11 cellular contexts compared by ENCODE assay signal in the genomic region with DNA sequence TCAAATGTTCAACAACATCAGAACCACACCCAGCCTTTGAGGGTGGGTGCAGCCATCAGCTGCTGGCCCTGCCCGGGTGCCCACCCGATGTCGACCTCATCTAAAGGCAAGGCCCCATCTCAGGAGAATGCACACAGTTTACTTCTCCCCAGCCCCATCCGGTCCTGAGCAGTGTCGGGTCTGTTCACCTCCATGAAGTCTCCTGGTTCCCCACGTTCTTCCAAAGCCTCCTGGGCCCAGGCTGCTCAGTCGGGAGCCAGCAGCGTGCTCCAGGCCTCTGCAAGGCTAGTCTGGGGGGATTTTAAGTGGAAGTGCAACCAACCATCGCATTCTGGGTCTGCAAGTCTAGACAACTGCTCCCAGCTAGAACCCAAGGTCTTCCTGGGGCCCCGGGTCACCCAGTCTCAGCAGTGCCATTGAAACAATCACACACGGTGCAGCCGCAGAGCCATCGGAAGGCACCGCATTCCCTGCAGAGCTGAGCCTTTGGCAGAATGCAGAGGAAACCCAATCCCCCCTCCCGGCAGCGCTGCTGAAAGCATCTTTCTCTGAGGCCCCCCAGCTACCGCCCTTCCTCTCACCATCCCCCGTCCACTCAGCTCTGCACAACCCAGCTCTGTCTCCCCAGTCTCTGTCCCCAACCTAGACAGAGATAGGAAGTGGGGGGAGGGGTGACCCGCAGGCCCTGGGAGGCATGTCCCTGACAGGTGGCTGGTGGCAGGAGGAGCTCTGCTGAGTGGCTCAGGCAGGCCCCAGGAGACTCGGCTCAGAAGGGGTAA. TPM values are rescaled to one million over a fixed set of nuclear protein-coding genes. Genes with fewer than 3 reads are reported as not detected.
DNase-seq lines count a peak whose midpoint lies in the region; ATAC-seq and TF ChIP-seq lines count a peak whose summit lies in the region.
"Had no signal": no experiment of that assay in that cellular context is flagged by ENCODE, and none has a peak within 500 bp of the region (broad histone marks: within the 10 kb centered on the region; RNA-seq: fewer than 3 reads in every experiment).

No MANE protein-coding gene starts in this region.

- H3K9me2 ChIP-seq in OCI-LY1 (ENCODE audit: low read depth, low read length): no peaks in the 10 kb centered on the region

- H3K4me2 ChIP-seq in OCI-LY1 (ENCODE audit: low read length): peak overlapping the region; percentile 70
- no peak overlapping the region for H3K4me2 ChIP-seq in osteoblast (ENCODE audit: insufficient read depth, low read length)

- H3K9me3 Mint-ChIP-seq in activated CD4-positive, alpha-beta T cell treated with anti-CD3 and anti-CD28 coated beads, Interleukin-2, amount 10 ng/mL, durations not matched to agents 7 days and 5 days: peaks cover 16% of the 10 kb centered on the region
- peaks cover 5 to 7% of the 10 kb centered on the region in 2 donors for H3K9me3 Mint-ChIP-seq in natural killer cell

- H4K20me1 ChIP-seq in OCI-LY1 (ENCODE audit: insufficient read depth, low read length) (no peaks in the 10 kb centered on the region), osteoblast (ENCODE audit: insufficient read depth, low read length) (no peaks in the 10 kb centered on the region)

- ATAC-seq in HG02678 (IDR thresholded peaks at IDR 0.05; ENCODE audit: unreplicated experiment): peak; percentile 76
- ATAC-seq in natural killer cell: no peak

- peaks cover 13% of the 10 kb centered on the region for H3K4me1 Mint-ChIP-seq in activated CD4-positive, alpha-beta T cell treated with anti-CD3 and anti-CD28 coated beads, Interleukin-2, amount 10 ng/mL, durations not matched to agents 7 days and 5 days
- H3K4me1 Mint-ChIP-seq in natural killer cell: peaks cover 0 to 9% of the 10 kb centered on the region in 2 donors

- peak; percentile 53 for DNase-seq in activated CD4-positive, alpha-beta T cell treated with anti-CD3 and anti-CD28 coated beads, Interleukin-2, amount 10 ng/mL, durations not matched to agents 7 days and 5 days
- no peak for DNase-seq in activated CD4-positive, alpha-beta T cell treated with anti-CD3 and anti-CD28 coated beads, Interleukin-2, amount 50 U/mL, for 48 hours
- peak; percentile 77 for DNase-seq in osteoblast (ENCODE audit: insufficient read length, low spot score, missing footprints)
- DNase-seq in NCI-H446 (lab: John Stamatoyannopoulos, UW): no peak
- no peak for DNase-seq in NCI-H2029 (lab: John Stamatoyannopoulos, UW)
- no peak for DNase-seq in natural killer cell

- peak overlapping the region; percentile 3; the same call in 1 of the 2 replicates for H3K9ac ChIP-seq in OCI-LY1 (ENCODE audit: low read length)

- H3K27me3 ChIP-seq in OCI-LY1 (ENCODE audit: insufficient read depth, low read length): peaks cover 3% of the 10 kb centered on the region; the same call in 1 of the 2 replicates
- no peaks in the 10 kb centered on the region for H3K27me3 ChIP-seq in osteoblast (ENCODE audit: insufficient read depth, low read length)

- intact Hi-C loops in natural killer cell (cut with micrococcal nuclease): no loop called here

- CTCF ChIA-PET in activated CD4-positive, alpha-beta T cell treated with anti-CD3 and anti-CD28 coated beads, Interleukin-2, amount 10 ng/mL, durations not matched to agents 7 days and 5 days (lab: Charles Lee): interaction anchor here (1.2 to 1.3 kb wide), 2 partner anchors 15 to 26 kb away, joined by 3 to 4 read pairs; no protein-coding TSS in a partner anchor

- TF ChIP-seq CTCF in OCI-LY1 (IDR thresholded peaks at IDR 0.05; ENCODE audit: low read length) (no peak), osteoblast (IDR thresholded peaks at IDR 0.05; ENCODE audit: extremely low read depth, low read depth, low read length) (no peak), natural killer cell (IDR thresholded peaks at IDR 0.05) (no peak)

- POLR2A ChIA-PET in activated CD4-positive, alpha-beta T cell treated with anti-CD3 and anti-CD28 coated beads, Interleukin-2, amount 10 ng/mL, durations not matched to agents 7 days and 5 days (lab: Charles Lee): interaction anchor here (0.6 kb wide), 1 partner anchor 42 kb away, joined by 4 read pairs; no protein-coding TSS in a partner anchor

- no peaks in the 10 kb centered on the region for H3F3A ChIP-seq in OCI-LY1 (ENCODE audit: insufficient read depth, low read length)

- H3K27ac ChIP-seq in OCI-LY1 (ENCODE audit: low read depth, low read length, poor library complexity, severe bottlenecking) (peak overlapping the region; percentile 59), osteoblast (ENCODE audit: low read depth, low read length) (no peak overlapping the region)

- no peak overlapping the region for H2AFZ ChIP-seq in OCI-LY1 (ENCODE audit: low read length)
- no peak overlapping the region for H2AFZ ChIP-seq in osteoblast (ENCODE audit: low read length)

- no peaks in the 10 kb centered on the region for H3K36me3 Mint-ChIP-seq in activated CD4-positive, alpha-beta T cell treated with anti-CD3 and anti-CD28 coated beads, Interleukin-2, amount 10 ng/mL, durations not matched to agents 7 days and 5 days (ENCODE audit: low read depth)
- H3K36me3 Mint-ChIP-seq in natural killer cell: peaks cover 11% of the 10 kb centered on the region
- H3K36me3 Mint-ChIP-seq: CD4-positive, CD25-positive, alpha-beta regulatory T cell had no signal

- peak overlapping the region; percentile 13 for H3K27ac Mint-ChIP-seq in activated CD4-positive, alpha-beta T cell treated with anti-CD3 and anti-CD28 coated beads, Interleukin-2, amount 10 ng/mL, durations not matched to agents 7 days and 5 days
- H3K27ac Mint-ChIP-seq in natural killer cell: no peak overlapping the region
- H3K27ac Mint-ChIP-seq: CD4-positive, CD25-positive, alpha-beta regulatory T cell had no signal

- no peaks in the 10 kb centered on the region for H3K27me3 Mint-ChIP-seq in activated CD4-positive, alpha-beta T cell treated with anti-CD3 and anti-CD28 coated beads, Interleukin-2, amount 10 ng/mL, durations not matched to agents 7 days and 5 days
- peaks cover 0 to 11% of the 10 kb centered on the region in 2 donors for H3K27me3 Mint-ChIP-seq in natural killer cell (ENCODE audit: low read depth in 2 of 2)
- H3K27me3 Mint-ChIP-seq: CD4-positive, CD25-positive, alpha-beta regulatory T cell had no signal

- no peak overlapping the region for H3K4me3 Mint-ChIP-seq in activated CD4-positive, alpha-beta T cell treated with anti-CD3 and anti-CD28 coated beads, Interleukin-2, amount 10 ng/mL, durations not matched to agents 7 days and 5 days
- no peak overlapping the region for H3K4me3 Mint-ChIP-seq in natural killer cell
- H3K4me3 Mint-ChIP-seq: CD4-positive, CD25-positive, alpha-beta regulatory T cell had no signal

- H3K4me3 ChIP-seq in OCI-LY1 (ENCODE audit: low read depth, low read length, poor library complexity, severe bottlenecking) (peak overlapping the region; percentile 28), osteoblast (ENCODE audit: insufficient read depth, low read length) (no peak overlapping the region)

- H3K9me3 ChIP-seq in OCI-LY1 (ENCODE audit: low read length) (peaks cover 11% of the 10 kb centered on the region; the same call in 1 of the 2 replicates), osteoblast (ENCODE audit: low read depth, low read length) (peaks cover 6% of the 10 kb centered on the region)

- H3K4me1 ChIP-seq in OCI-LY1 (ENCODE audit: insufficient read depth, low read length, severe bottlenecking) (peaks cover 32% of the 10 kb centered on the region), osteoblast (ENCODE audit: insufficient read depth, low read length) (no peaks in the 10 kb centered on the region)

- H3K79me2 ChIP-seq in OCI-LY1 (ENCODE audit: insufficient read depth, low read length): no peaks in the 10 kb centered on the region
- no peaks in the 10 kb centered on the region for H3K79me2 ChIP-seq in osteoblast (ENCODE audit: insufficient read depth, low read length)

- H3K36me3 ChIP-seq in OCI-LY1 (ENCODE audit: insufficient read depth, low read length) (no peaks in the 10 kb centered on the region; the same call in 1 of the 2 replicates), osteoblast (ENCODE audit: insufficient read depth, low read length) (no peaks in the 10 kb centered on the region)

RNA-seq across cellular contexts. Expression of gene ESPNL, which starts 8.5 kb away (rescaled TPM):
- under 1 TPM in 1 of 2 experiments, not detected in 1; 0.05 TPM for total RNA-seq in activated CD4-positive, alpha-beta T cell treated with anti-CD3 and anti-CD28 coated beads, Interleukin-2, amount 10 ng/mL, durations not matched to agents 7 days and 5 days
- total RNA-seq in osteoblast: 1.8 and 9.8 TPM in 2 replicates
- not detected for total RNA-seq in natural killer cell
- total RNA-seq: CD4-positive, CD25-positive, alpha-beta regulatory T cell; endothelial cell of umbilical vein had no signal

RNA-seq across cellular contexts. Expression of gene KLHL30, which starts 29.9 kb away (rescaled TPM):
- not detected for total RNA-seq in activated CD4-positive, alpha-beta T cell treated with anti-CD3 and anti-CD28 coated beads, Interleukin-2, amount 10 ng/mL, durations not matched to agents 7 days and 5 days
- total RNA-seq in osteoblast (under 0.01 TPM in 2 replicates), natural killer cell (not detected)
- total RNA-seq: CD4-positive, CD25-positive, alpha-beta regulatory T cell; endothelial cell of umbilical vein; T-helper 1 cell treated with Interleukin-12 subunit alpha and Interleukin-12 subunit beta and Interleukin-4 antibody, amounts not matched to agents 30 ng/mL and 1 ng/mL, for 36 hours had no signal

RNA-seq across cellular contexts. Expression of gene SCLY, which starts 47.8 kb away (rescaled TPM):
- total RNA-seq in activated CD4-positive, alpha-beta T cell treated with anti-CD3 and anti-CD28 coated beads, Interleukin-2, amount 10 ng/mL, durations not matched to agents 7 days and 5 days: 10 to 100 TPM; 27.1 to 30.0 TPM
- 11.6 and 12.4 TPM in 2 replicates for total RNA-seq in osteoblast
- total RNA-seq in natural killer cell: 10 to 100 TPM; 16.3 to 24.6 (median 20.1) TPM

RNA-seq across cellular contexts. Expression of gene ERFE, which starts 50.2 kb away (rescaled TPM):
- not detected for total RNA-seq in activated CD4-positive, alpha-beta T cell treated with anti-CD3 and anti-CD28 coated beads, Interleukin-2, amount 10 ng/mL, durations not matched to agents 7 days and 5 days
- total RNA-seq in osteoblast (0.88 and 1.8 TPM in 2 replicates), natural killer cell (1 to 10 TPM in 2 of 3 donors, under 1 TPM in 1; 0.33 to 4.8 (median 4.3) TPM)
- total RNA-seq: CD4-positive, CD25-positive, alpha-beta regulatory T cell; T-helper 1 cell treated with Interleukin-12 subunit alpha and Interleukin-12 subunit beta and Interleukin-4 antibody, amounts not matched to agents 30 ng/mL and 1 ng/mL, for 36 hours had no signal

Comparison
In these comparisons a context has a peak if more than half of its experiments do, and no peak if none do; other contexts are left out.
1. DNase-seq: peak in activated CD4-positive, alpha-beta T cell treated with anti-CD3 and anti-CD28 coated beads, Interleukin-2, amount 10 ng/mL, durations not matched to agents 7 days and 5 days (single experiment) and osteoblast (single experiment); none in activated CD4-positive, alpha-beta T cell treated with anti-CD3 and anti-CD28 coated beads, Interleukin-2, amount 50 U/mL, for 48 hours (0 of 2), NCI-H446 (0 of 2), NCI-H2029 (single experiment) and natural killer cell (single experiment).